In genomic region chr2:131092409-131093065, GRCh38 we compare ENCODE assay signal across 8 cellular contexts. TPM values are rescaled to one million over a fixed set of nuclear protein-coding genes. Genes with fewer than 3 reads are reported as not detected.
DNase-seq lines count a peak whose midpoint lies in the region; ATAC-seq and TF ChIP-seq lines count a peak whose summit lies in the region.

No MANE protein-coding gene starts in this region.

- peak overlapping the region; percentile 54 for H3K14ac ChIP-seq in IMR-90 (replicated peaks; ENCODE audit: low read depth, low read length)

- peak overlapping the region; percentile 21; the same call in 1 of the 2 replicates for H3K23ac ChIP-seq in IMR-90 (ENCODE audit: low read depth, low read length)

- H3K27ac ChIP-seq in IMR-90 (ENCODE audit: insufficient read depth, low read length) = peak overlapping the region; percentile 93
- peak overlapping the region; percentile 71 for H3K27ac ChIP-seq in adipose tissue (ENCODE audit: low read depth, low read length)
- peak overlapping the region; percentile 93 to 98 for H3K27ac ChIP-seq in left lung
- peak overlapping the region; percentile 95 for H3K27ac ChIP-seq in thymus (ENCODE audit: low read depth)

- peak overlapping the region; percentile 18 for H2AK9ac ChIP-seq in IMR-90 (replicated peaks; ENCODE audit: low read depth, low read length, poor library complexity)

- no peak overlapping the region for H2BK20ac ChIP-seq in IMR-90 (ENCODE audit: low read depth, low read length)

- no peaks in the 10 kb centered on the region for H3K4me1 ChIP-seq in IMR-90 (ENCODE audit: control insufficient read depth, insufficient read depth, low read length)
- peaks cover 0 to 24% of the 10 kb centered on the region in 2 donors for H3K4me1 ChIP-seq in left lung
- peaks cover 5% of the 10 kb centered on the region for H3K4me1 ChIP-seq in thymus (ENCODE audit: control insufficient read depth, insufficient read depth, low read length)

- peak overlapping the region; percentile 99 for H3K9ac ChIP-seq in IMR-90 (ENCODE audit: low read depth, low read length)

- no peak overlapping the region for H3K18ac ChIP-seq in IMR-90 (ENCODE audit: low read depth, low read length)

- H2BK5ac ChIP-seq in IMR-90 (ENCODE audit: low read depth, low read length, poor library complexity, severe bottlenecking) = peak overlapping the region; percentile 90

- H2AFZ ChIP-seq in IMR-90 (replicated peaks; ENCODE audit: low read length, poor library complexity) = peak overlapping the region; percentile 91

- intact Hi-C loops in IMR-90 (cut with micrococcal nuclease) = loop anchor here (5.0 to 10.0 kb wide), 2 partner anchors 35 to 298 kb away; no protein-coding TSS in a partner anchor
- intact Hi-C loops in left lung (cut with DNase I) = no loop called here

- peak overlapping the region; percentile 71 for H4K5ac ChIP-seq in IMR-90 (ENCODE audit: low read depth, low read length)

- no peaks in the 10 kb centered on the region for H3K9me3 ChIP-seq in IMR-90 (ENCODE audit: control insufficient read depth, insufficient read depth, low read length)
- no peaks in the 10 kb centered on the region for H3K9me3 ChIP-seq in left lung
- H3K9me3 ChIP-seq in thymus (ENCODE audit: control insufficient read depth) = no peaks in the 10 kb centered on the region

- peak overlapping the region; percentile 16 to 74 for H4K8ac ChIP-seq in IMR-90 (ENCODE audit: low read depth in 2 of 2, low read length in 2 of 2)

- WGBS in IMR-90 (ENCODE audit: extremely low coverage in 2 of 2, insufficient read length in 1 of 2), 2 experiments = 0% methylated on average over 15 of the region's 36 CpGs; no CpG with 5 or more reads in 1 of the 2 experiments
- 1 to 2% (median 1%) methylated on average over 34 to 36 of the region's 36 CpGs for WGBS in adipose tissue, 3 donors
- 2% methylated on average over 36 of the region's 36 CpGs for WGBS in thymus

- TF ChIP-seq POLR2A in IMR-90 (IDR thresholded peaks at IDR 0.05; ENCODE audit: low read depth, low read length) = no peak

- H4K20me1 ChIP-seq in IMR-90 (ENCODE audit: insufficient read depth, low read length) = peaks cover 36% of the 10 kb centered on the region

- no peak overlapping the region for H2BK120ac ChIP-seq in IMR-90 (ENCODE audit: low read depth, low read length)

- H2BK15ac ChIP-seq in IMR-90 (ENCODE audit: low read depth, low read length) = no peak overlapping the region

- CTCF ChIA-PET in IMR-90 (lab: Yijun Ruan, JAX) = interaction anchor here (0.6 to 0.8 kb wide), 2 partner anchors 16 to 20 kb away, joined by 3 read pairs; no protein-coding TSS in a partner anchor

- ATAC-seq in IMR-90 (ENCODE audit: low read depth) (no peak), left lung (no peak), HG02840 (IDR thresholded peaks at IDR 0.05; ENCODE audit: low FRiP score, unreplicated experiment) (no peak)

- H3K56ac ChIP-seq in IMR-90 (ENCODE audit: extremely low read depth, insufficient read depth, low read length) = peak overlapping the region; percentile 82

- dilution Hi-C loops in IMR-90 (cut with HindIII; ENCODE audit: low sequenced_read_pairs, unreplicated experiment) = no loop called here

- H3K27me3 ChIP-seq in IMR-90 (ENCODE audit: control insufficient read depth, insufficient read depth, low read length) (no peaks in the 10 kb centered on the region), left lung (no peaks in the 10 kb centered on the region), thymus (ENCODE audit: control insufficient read depth, insufficient read depth) (no peaks in the 10 kb centered on the region)

- no peaks in the 10 kb centered on the region; the same call in 1 of the 2 replicates for H3K9me1 ChIP-seq in IMR-90 (ENCODE audit: insufficient read depth, low read length)

- H3K36me3 ChIP-seq in IMR-90 (ENCODE audit: control insufficient read depth, insufficient read depth, low read length) (peaks cover 11% of the 10 kb centered on the region), left lung (peaks cover 0 to 35% of the 10 kb centered on the region in 2 donors), thymus (ENCODE audit: control insufficient read depth, insufficient read depth) (peaks cover 8% of the 10 kb centered on the region)

- BruUV-seq in IMR-90 (replicated peaks; lab: Mats Ljungman, UMichigan) = no TSS peak

- TF ChIP-seq CTCF in IMR-90 (conservative IDR thresholded peaks at IDR 0.05; ENCODE audit: low read depth, low read length) (no peak), left lung (IDR thresholded peaks at IDR 0.05) (no peak)

- peak overlapping the region; percentile 22 for H3K4ac ChIP-seq in IMR-90 (ENCODE audit: low read depth, low read length)

- in situ Hi-C loops in ACHN (cut with HindIII; ENCODE audit: low pct_ligation_motif_present, low pct_unique_long_range_greater_than_20kb, low sequenced_read_pairs) (no loop called here), IMR-90 (cut with MboI; ENCODE audit: low sequenced_read_pairs) (no loop called here)

- H3K79me1 ChIP-seq in IMR-90 (ENCODE audit: low read depth in 1 of 2, low read length in 2 of 2) = peaks cover 5 to 10% of the 10 kb centered on the region in 2 experiments; a peak in 3 of 4 replicates

- peak overlapping the region; percentile 10; the same call in 1 of the 2 replicates for H4K91ac ChIP-seq in IMR-90 (ENCODE audit: insufficient read depth, low read depth, low read length)

- peak overlapping the region; percentile 98; the same call in 1 of the 2 replicates for H3K4me2 ChIP-seq in IMR-90 (ENCODE audit: low read depth, low read length)

- no peak for TF ChIP-seq RAD21 in IMR-90 (IDR thresholded peaks at IDR 0.05; ENCODE audit: low read length)

- DNase-seq in ACHN (peak; percentile 38), IMR-90 (no peak), left lung (no peak), NCI-H69 (lab: John Stamatoyannopoulos, UW) (no peak), AG20443 (ENCODE audit: low spot score) (no peak)

- peak overlapping the region; percentile 89 for H3K4me3 ChIP-seq in IMR-90 (ENCODE audit: insufficient read depth, low read depth, low read length)
- peak overlapping the region; percentile 64 to 65 for H3K4me3 ChIP-seq in left lung
- H3K4me3 ChIP-seq in thymus (ENCODE audit: low read length) = peak overlapping the region; percentile 94

- H2AK5ac ChIP-seq in IMR-90 (ENCODE audit: low read depth, low read length) = no peak overlapping the region

- POLR2A ChIA-PET in IMR-90 (lab: Charles Lee; ENCODE audit: unreplicated experiment) = no interaction called here

TF ChIP-seq in IMR-90, 13 proteins besides CTCF, POLR2A, EP300 and RAD21:
- TF ChIP-seq CHD1 (IDR thresholded peaks at IDR 0.05; ENCODE audit: low read depth, low read length) = peak; percentile 34; the same call in 1 of the 2 replicates
- no peak for TF ChIP-seq RCOR1 (IDR thresholded peaks at IDR 0.05; ENCODE audit: insufficient replicate concordance, low read length)
TF ChIP-seq in IMR-90: peak in this region for 1.

RNA-seq across cellular contexts. Expression of gene FAM168B, which starts 0.7 kb away (rescaled TPM):
- total RNA-seq in IMR-90 (2012; rRNA removed) (76.4 and 86.7 TPM in 2 replicates), left lung (10 to 100 TPM; 63.3 to 73.0 TPM)
- polyA plus RNA-seq in IMR-90 (2012; rRNA removed) (106 and 121 TPM in 2 replicates), adipose tissue (10 to 100 TPM; 24.5 to 67.2 (median 41.6) TPM), thymus (24.2 TPM)
- polyA plus RNA-seq in IMR-90 (2012; cell fraction: cytosol; rRNA removed) = 49.5 and 136 TPM in 2 replicates
- 70.7 and 119 TPM in 2 replicates for polyA plus RNA-seq in IMR-90 (2012; cell fraction: nucleus; rRNA removed; ENCODE audit: low replicate concordance)

RNA-seq across cellular contexts. Expression of gene PLEKHB2, which starts 12.6 kb away (rescaled TPM):
- total RNA-seq in IMR-90 (2012; rRNA removed) (82.1 and 118 TPM in 2 replicates), left lung (100 to 1,000 TPM in 1 of 2 donors, 10 to 100 TPM in 1; 86.6 to 106 TPM)
- polyA plus RNA-seq in IMR-90 (2012; rRNA removed) (57.6 and 62.9 TPM in 2 replicates), adipose tissue (10 to 100 TPM; 11.4 to 35.9 (median 27.4) TPM), thymus (32.7 TPM)
- polyA plus RNA-seq in IMR-90 (2012; cell fraction: cytosol; rRNA removed) = 27.2 and 28.3 TPM in 2 replicates
- 12.8 and 29.2 TPM in 2 replicates for polyA plus RNA-seq in IMR-90 (2012; cell fraction: nucleus; rRNA removed; ENCODE audit: low replicate concordance)
